Comparison of ENCODE assay signal across 8 cellular contexts in the genomic region with DNA sequence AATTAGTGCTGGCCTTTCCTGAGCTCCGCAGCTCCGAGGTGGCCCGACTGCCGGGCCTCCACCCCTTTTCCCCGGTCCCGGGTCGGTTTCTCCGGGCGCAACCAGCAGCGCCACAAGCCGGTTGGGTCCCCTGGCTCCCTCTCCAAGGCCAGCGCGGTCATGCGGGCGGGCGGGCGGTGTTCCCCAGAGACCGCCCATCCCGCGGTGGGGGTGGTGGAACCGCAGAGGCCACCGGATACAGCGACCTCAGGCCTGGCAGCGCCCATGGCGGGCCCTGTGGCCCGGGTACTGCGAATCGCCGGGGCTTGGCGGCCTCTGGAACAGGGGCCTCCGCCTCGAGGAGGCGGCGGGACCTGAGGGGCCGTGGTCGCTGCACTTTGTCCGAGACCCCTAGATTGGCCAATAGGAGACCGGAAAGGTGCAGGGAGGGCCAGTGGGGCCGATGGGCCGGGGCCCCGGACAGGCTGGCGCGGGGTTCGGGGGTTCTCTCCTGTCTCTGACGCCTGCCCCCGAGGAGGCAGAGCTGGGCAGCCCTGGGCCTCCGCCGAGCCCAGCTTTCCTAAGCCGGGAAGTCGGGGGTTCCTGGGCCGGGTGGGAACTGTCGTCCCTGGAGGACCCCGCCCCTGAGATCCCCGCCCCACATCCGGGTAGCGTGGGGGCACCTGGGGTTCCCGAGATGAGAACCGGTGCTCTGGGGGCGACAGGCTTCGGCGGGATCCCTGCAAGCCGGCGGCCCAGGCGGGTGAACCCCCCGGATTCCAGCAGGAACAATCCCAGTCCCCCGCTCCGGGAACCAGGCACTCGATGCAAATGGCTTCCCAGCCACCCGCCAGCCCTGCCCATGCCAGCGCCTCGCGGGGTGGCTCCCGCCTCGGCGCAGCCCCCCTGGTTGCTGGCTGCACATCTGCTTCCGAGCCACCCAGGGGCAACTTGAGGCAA.
DNase-seq lines count a peak whose midpoint lies in the region; ATAC-seq and TF ChIP-seq lines count a peak whose summit lies in the region.

No MANE protein-coding gene starts in this region.

- POLR2A ChIA-PET in WTC11 (lab: Charles Lee) = interaction anchor here (0.6 kb wide), 1 partner anchor 295 kb away, joined by 3 read pairs; no protein-coding TSS in a partner anchor

- peak; percentile 39 for TF ChIP-seq POLR2A in erythroblast (IDR thresholded peaks at IDR 0.05; ENCODE audit: low read length)

- peaks cover 5% of the 10 kb centered on the region for H3K4me1 ChIP-seq in mesodermal cell (ENCODE audit: control insufficient read depth, insufficient read depth, low read length, poor library complexity, severe bottlenecking)

- 22 to 32% methylated on average over 51 to 64 of the region's 76 CpGs for WGBS in mesodermal cell (ENCODE audit: insufficient coverage in 2 of 2), 2 experiments

- no peaks in the 10 kb centered on the region for H3K9me3 ChIP-seq in mesodermal cell (ENCODE audit: control insufficient read depth, low read length)

- TF ChIP-seq CTCF in WTC11 (IDR thresholded peaks at IDR 0.05) = no peak

- peak overlapping the region; percentile 70 for H3K4me3 Mint-ChIP-seq in WTC11

- no peaks in the 10 kb centered on the region for H3K36me3 Mint-ChIP-seq in WTC11

- peaks cover 30% of the 10 kb centered on the region for H3K4me1 Mint-ChIP-seq in WTC11

- no peak overlapping the region for H3K27ac Mint-ChIP-seq in WTC11

- peak; percentile 64 for ATAC-seq in HG02759 (IDR thresholded peaks at IDR 0.05; ENCODE audit: unreplicated experiment)
- peak; percentile 82 for ATAC-seq in WTC11
- ATAC-seq in HG02623 (IDR thresholded peaks at IDR 0.05; ENCODE audit: unreplicated experiment) = no peak

- peak overlapping the region; percentile 39 for H3K4me3 ChIP-seq in mesodermal cell (ENCODE audit: extremely low read depth, insufficient read depth, low read length, poor library complexity, severe bottlenecking)

- H3K27me3 Mint-ChIP-seq in WTC11 (ENCODE audit: low read depth) = no peaks in the 10 kb centered on the region

- no peak overlapping the region for H3K27ac ChIP-seq in mesodermal cell (ENCODE audit: low read depth, low read length, severe bottlenecking)

- H3K36me3 ChIP-seq in mesodermal cell (ENCODE audit: control insufficient read depth, insufficient read depth, low read length) = no peaks in the 10 kb centered on the region

- H3K9me3 Mint-ChIP-seq in WTC11 = no peaks in the 10 kb centered on the region

- CTCF ChIA-PET in WTC11 (lab: Charles Lee) = interaction anchor here (0.6 to 3.9 kb wide), 5 partner anchors 12 to 143 kb away, joined by 3 to 14 read pairs (median 4); no protein-coding TSS in a partner anchor

- DNase-seq in EL = peak; percentile 72
- peak; percentile 75 for DNase-seq in WTC11 (ENCODE audit: low spot score)
- peak; percentile 64 to 72 for DNase-seq in erythroblast (lab: John Stamatoyannopoulos, UW)
- peak; percentile 26 to 29 for DNase-seq in stimulated activated CD8-positive, alpha-beta memory T cell treated with anti-CD3 and anti-CD28 coated beads, Interleukin-7, amount 100 ng/mL, for 48 hours (ENCODE audit: extremely low read depth in 1 of 2, low read depth in 1 of 2)
- no peak for DNase-seq in NCI-H446 (lab: John Stamatoyannopoulos, UW)

TF ChIP-seq in WTC11, 78 proteins besides CTCF, POLR2A, EP300 and RAD21 (continues in another document):
- TF ChIP-seq HMGXB4 (CRISPR knock-in tag; IDR thresholded peaks at IDR 0.05) (peak; percentile 81), SP1 (CRISPR knock-in tag; conservative IDR thresholded peaks at IDR 0.05) (peak; percentile 34; the same call in 1 of the 2 replicates), GABPB1 (CRISPR knock-in tag; IDR thresholded peaks at IDR 0.05) (no peak), SOX15 (CRISPR knock-in tag; IDR thresholded peaks at IDR 0.05) (no peak), ZNF532 (CRISPR knock-in tag; IDR thresholded peaks at IDR 0.05; ENCODE audit: borderline replicate concordance) (no peak), FOXK1 (CRISPR knock-in tag; IDR thresholded peaks at IDR 0.05) (peak; percentile 57; the same call in 1 of the 2 replicates), ETV6 (CRISPR knock-in tag; IDR thresholded peaks at IDR 0.05) (no peak), TEAD4 (CRISPR knock-in tag; IDR thresholded peaks at IDR 0.05) (no peak), FOXJ3 (CRISPR knock-in tag; IDR thresholded peaks at IDR 0.05; ENCODE audit: borderline replicate concordance) (no peak), TP53 (CRISPR knock-in tag; IDR thresholded peaks at IDR 0.05) (0 out of 2 replicates have a peak, but pooled peaks have one; percentile 21), ZBTB21 (CRISPR knock-in tag; IDR thresholded peaks at IDR 0.05; ENCODE audit: borderline replicate concordance) (0 out of 2 replicates have a peak, but pooled peaks have one; percentile 15), ZNF317 (CRISPR knock-in tag; IDR thresholded peaks at IDR 0.05; ENCODE audit: borderline replicate concordance, low read depth) (no peak), MYBL2 (CRISPR knock-in tag; IDR thresholded peaks at IDR 0.05) (peak; percentile 38; the same call in 1 of the 2 replicates)
- TF ChIP-seq, protein P1, sequence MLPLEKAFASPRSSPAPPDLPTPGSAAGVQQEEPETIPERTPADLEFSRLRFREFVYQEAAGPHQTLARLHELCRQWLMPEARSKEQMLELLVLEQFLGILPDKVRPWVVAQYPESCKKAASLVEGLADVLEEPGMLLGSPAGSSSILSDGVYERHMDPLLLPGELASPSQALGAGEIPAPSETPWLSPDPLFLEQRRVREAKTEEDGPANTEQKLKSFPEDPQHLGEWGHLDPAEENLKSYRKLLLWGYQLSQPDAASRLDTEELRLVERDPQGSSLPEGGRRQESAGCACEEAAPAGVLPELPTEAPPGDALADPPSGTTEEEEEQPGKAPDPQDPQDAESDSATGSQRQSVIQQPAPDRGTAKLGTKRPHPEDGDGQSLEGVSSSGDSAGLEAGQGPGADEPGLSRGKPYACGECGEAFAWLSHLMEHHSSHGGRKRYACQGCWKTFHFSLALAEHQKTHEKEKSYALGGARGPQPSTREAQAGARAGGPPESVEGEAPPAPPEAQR (CRISPR knock-in tag; IDR thresholded peaks at IDR 0.05) = no peak

Comparison
In these comparisons a context has a peak if more than half of its experiments do, and no peak if none do; other contexts are left out.
1. DNase-seq: peak in EL (single experiment), WTC11 (single experiment), erythroblast (2 of 2) and stimulated activated CD8-positive, alpha-beta memory T cell treated with anti-CD3 and anti-CD28 coated beads, Interleukin-7, amount 100 ng/mL, for 48 hours (2 of 2); none in NCI-H446 (0 of 2).